Comparison of ENCODE assay signal across 20 cellular contexts in genomic region chr22:29706493-29706892, GRCh38. TPM values are rescaled to one million over a fixed set of nuclear protein-coding genes. Genes with fewer than 3 reads are reported as not detected.
A peak's percentile ranks its signal among the peaks of the same experiment; 100 is the strongest.
DNase-seq lines count a peak whose midpoint lies in the region; ATAC-seq and TF ChIP-seq lines count a peak whose summit lies in the region.
"Had no signal": no experiment of that assay in that cellular context is flagged by ENCODE, and none has a peak within 500 bp of the region (broad histone marks: within the 10 kb centered on the region; RNA-seq: fewer than 3 reads in every experiment).

No MANE protein-coding gene starts in this region.

- H3K4ac ChIP-seq in mesendoderm (ENCODE audit: low read depth, low read length): no peak overlapping the region

- no CpG with 5 or more reads among the region's 9 CpGs for WGBS in mesendoderm (ENCODE audit: extremely low coverage, insufficient coverage, low lambda C conversion rate)

- CTCF ChIA-PET in HEK293 (lab: Yijun Ruan, JAX): interaction anchor here (0.7 kb wide), 1 partner anchor 57 kb away, joined by 3 read pairs; no protein-coding TSS in a partner anchor

- H3K27ac Mint-ChIP-seq in activated naive CD8-positive, alpha-beta T cell treated with anti-CD3 and anti-CD28 coated beads, Interleukin-2, amount 50 U/mL, for 24 hours: no peak overlapping the region
- H3K27ac Mint-ChIP-seq: activated B cell treated with CpG ODN at 0.5 μM for 24 hours, memory B cell had no signal

- H3K4me1 ChIP-seq in HEK293 (ENCODE audit: control insufficient read depth, insufficient read depth, low read length) (peaks cover 18% of the 10 kb centered on the region), mesendoderm (ENCODE audit: control insufficient read depth, low read depth, low read length) (peaks cover 4% of the 10 kb centered on the region), MM.1S (ENCODE audit: low read length) (no peaks in the 10 kb centered on the region)
- H3K4me1 ChIP-seq: breast epithelium had no signal

- DNase-seq in NCI-H2227 (lab: John Stamatoyannopoulos, UW; ENCODE audit: unreplicated experiment) (peak; percentile 6), NCI-H2227 treated with DMSO at 0.1 percent for 48 hours (lab: John Stamatoyannopoulos, UW) (no peak), SK-N-DZ (ENCODE audit: low spot score) (peak; percentile 50), mesendoderm (peak; percentile 41), MM.1S (no peak), NAMALWA (ENCODE audit: low spot score) (no peak)
- no peak for DNase-seq in activated naive CD8-positive, alpha-beta T cell treated with anti-CD3 and anti-CD28 coated beads, Interleukin-2, amount 50 U/mL, for 24 hours
- DNase-seq: activated B cell treated with CpG ODN at 0.5 μM for 24 hours; activated CD4-positive, alpha-beta T cell treated with anti-CD3 and anti-CD28 coated beads, Interleukin-2, amount 50 U/mL, for 48 hours; activated CD8-positive, alpha-beta memory T cell treated with anti-CD3 and anti-CD28 coated beads, Interleukin-2, amount 50 U/mL, for 48 hours; activated gamma-delta T cell; DMS153; NCI-H1105; spleen; stimulated activated CD4-positive, alpha-beta T cell treated with anti-CD3 and anti-CD28 coated beads, Interleukin-4, amount 100 ng/mL, for 1 hour; stimulated activated naive CD4-positive, alpha-beta T cell had no signal

- H3K9ac ChIP-seq in mesendoderm (ENCODE audit: low read length) (no peak overlapping the region), MM.1S (ENCODE audit: low read length) (no peak overlapping the region)

- H3F3A ChIP-seq in MM.1S (ENCODE audit: insufficient read depth, low read length): no peaks in the 10 kb centered on the region

- H4K20me1 ChIP-seq in MM.1S (ENCODE audit: insufficient read depth, low read length): no peaks in the 10 kb centered on the region

- H3K79me1 ChIP-seq in mesendoderm (ENCODE audit: low read length): no peaks in the 10 kb centered on the region

- H3K4me3 ChIP-seq in HEK293 (ENCODE audit: low read depth, low read length) (no peak overlapping the region), mesendoderm (ENCODE audit: low read length) (no peak overlapping the region), MM.1S (ENCODE audit: low read length) (no peak overlapping the region)
- H3K4me3 ChIP-seq: breast epithelium, spleen, thoracic aorta had no signal

- no peak overlapping the region for H2BK120ac ChIP-seq in mesendoderm (ENCODE audit: low read depth, low read length)

- no peak overlapping the region for H3K4me2 ChIP-seq in mesendoderm (ENCODE audit: low read length)
- H3K4me2 ChIP-seq in MM.1S (ENCODE audit: low read depth, low read length): no peak overlapping the region

- TF ChIP-seq CTCF in HEK293 (tag by site-specific recombination; IDR thresholded peaks at IDR 0.05) (no peak), MM.1S (IDR thresholded peaks at IDR 0.05; ENCODE audit: low read length) (no peak)

- no peaks in the 10 kb centered on the region for H3K36me3 Mint-ChIP-seq in activated naive CD8-positive, alpha-beta T cell treated with anti-CD3 and anti-CD28 coated beads, Interleukin-2, amount 50 U/mL, for 24 hours (ENCODE audit: low read depth)
- H3K36me3 Mint-ChIP-seq: memory B cell had no signal

- H3K36me3 ChIP-seq in HEK293 (ENCODE audit: control insufficient read depth in 2 of 2, insufficient read depth in 1 of 2, low read length in 2 of 2) (no peaks in the 10 kb centered on the region), mesendoderm (ENCODE audit: control insufficient read depth, insufficient read depth, low read length) (no peaks in the 10 kb centered on the region), MM.1S (replicated peaks; ENCODE audit: insufficient read depth, low read length) (no peaks in the 10 kb centered on the region)
- H3K36me3 ChIP-seq: breast epithelium, spleen, thoracic aorta had no signal

- H3K27me3 ChIP-seq in mesendoderm (ENCODE audit: insufficient read depth, low read length, poor library complexity) (peaks cover 2% of the 10 kb centered on the region), MM.1S (replicated peaks; ENCODE audit: insufficient read depth, low read length) (no peaks in the 10 kb centered on the region)

- H3K9me3 ChIP-seq in HEK293 (ENCODE audit: control insufficient read depth, insufficient read depth, low read depth, low read length) (no peaks in the 10 kb centered on the region), MM.1S (replicated peaks; ENCODE audit: insufficient read depth, low read length) (no peaks in the 10 kb centered on the region)
- H3K9me3 ChIP-seq: breast epithelium, spleen, thoracic aorta had no signal

- peaks cover 2% of the 10 kb centered on the region for H3K4me1 Mint-ChIP-seq in activated naive CD8-positive, alpha-beta T cell treated with anti-CD3 and anti-CD28 coated beads, Interleukin-2, amount 50 U/mL, for 24 hours

- H3K79me2 ChIP-seq in mesendoderm (ENCODE audit: control insufficient read depth, insufficient read depth, low read length): no peaks in the 10 kb centered on the region
- no peaks in the 10 kb centered on the region for H3K79me2 ChIP-seq in MM.1S (ENCODE audit: low read length)

- H4K5ac ChIP-seq in mesendoderm (ENCODE audit: low read length): no peak overlapping the region

- H3K23ac ChIP-seq in mesendoderm (ENCODE audit: low read length): no peak overlapping the region

- no peak overlapping the region for H2BK5ac ChIP-seq in mesendoderm (ENCODE audit: low read length)

- H3K27ac ChIP-seq in HEK293 (ENCODE audit: extremely low read depth, low read depth, low read length) (no peak overlapping the region), mesendoderm (ENCODE audit: low read depth, low read length) (no peak overlapping the region), MM.1S (ENCODE audit: low read length) (no peak overlapping the region)
- H3K27ac ChIP-seq: breast epithelium, spleen, thoracic aorta had no signal

- no peak overlapping the region for H4K8ac ChIP-seq in mesendoderm (ENCODE audit: low read depth, low read length)

- H3K9me3 Mint-ChIP-seq in activated naive CD8-positive, alpha-beta T cell treated with anti-CD3 and anti-CD28 coated beads, Interleukin-2, amount 50 U/mL, for 24 hours: no peaks in the 10 kb centered on the region
- H3K9me3 Mint-ChIP-seq: activated B cell treated with CpG ODN at 0.5 μM for 24 hours, memory B cell had no signal

- H3K27me3 Mint-ChIP-seq in activated naive CD8-positive, alpha-beta T cell treated with anti-CD3 and anti-CD28 coated beads, Interleukin-2, amount 50 U/mL, for 24 hours: peaks cover 6% of the 10 kb centered on the region

- no peak overlapping the region for H2BK15ac ChIP-seq in mesendoderm (replicated peaks; ENCODE audit: low read depth)

- H3K18ac ChIP-seq in mesendoderm (ENCODE audit: low read length): no peak overlapping the region

- POLR2A ChIA-PET in HEK293 (lab: Yijun Ruan, JAX): no interaction called here

- no peaks in the 10 kb centered on the region for H3K9me2 ChIP-seq in MM.1S (replicated peaks; ENCODE audit: insufficient read depth, low read length)

- H3K56ac ChIP-seq in mesendoderm (ENCODE audit: low read length): no peak overlapping the region

- H2AK5ac ChIP-seq in mesendoderm (ENCODE audit: low read length): no peak overlapping the region

- ATAC-seq in activated naive CD8-positive, alpha-beta T cell treated with anti-CD3 and anti-CD28 coated beads, Interleukin-2, amount 50 U/mL, for 24 hours: no peak

- no peak overlapping the region for H3K4me3 Mint-ChIP-seq in activated naive CD8-positive, alpha-beta T cell treated with anti-CD3 and anti-CD28 coated beads, Interleukin-2, amount 50 U/mL, for 24 hours
- H3K4me3 Mint-ChIP-seq: activated B cell treated with CpG ODN at 0.5 μM for 24 hours, memory B cell had no signal

- no peak overlapping the region for H2AFZ ChIP-seq in MM.1S (ENCODE audit: low read length)

TF ChIP-seq in HEK293, 187 proteins besides CTCF, POLR2A, EP300 and RAD21 (continues in another document):
- TF ChIP-seq ZNF202 (tag by site-specific recombination; IDR thresholded peaks at IDR 0.05; ENCODE audit: borderline replicate concordance): no peak
- TF ChIP-seq ZNF211 (tag by site-specific recombination; IDR thresholded peaks at IDR 0.05; ENCODE audit: low read depth): no peak
- TF ChIP-seq ZNF843 (tag by site-specific recombination; IDR thresholded peaks at IDR 0.05): no peak
- peak; percentile 68; the same call in 1 of the 2 replicates for TF ChIP-seq EGR2 (tag by site-specific recombination; IDR thresholded peaks at IDR 0.05; ENCODE audit: low read depth)
- TF ChIP-seq SP2 (tag by site-specific recombination; IDR thresholded peaks at IDR 0.05): peak; percentile 49
- TF ChIP-seq, protein P1, sequence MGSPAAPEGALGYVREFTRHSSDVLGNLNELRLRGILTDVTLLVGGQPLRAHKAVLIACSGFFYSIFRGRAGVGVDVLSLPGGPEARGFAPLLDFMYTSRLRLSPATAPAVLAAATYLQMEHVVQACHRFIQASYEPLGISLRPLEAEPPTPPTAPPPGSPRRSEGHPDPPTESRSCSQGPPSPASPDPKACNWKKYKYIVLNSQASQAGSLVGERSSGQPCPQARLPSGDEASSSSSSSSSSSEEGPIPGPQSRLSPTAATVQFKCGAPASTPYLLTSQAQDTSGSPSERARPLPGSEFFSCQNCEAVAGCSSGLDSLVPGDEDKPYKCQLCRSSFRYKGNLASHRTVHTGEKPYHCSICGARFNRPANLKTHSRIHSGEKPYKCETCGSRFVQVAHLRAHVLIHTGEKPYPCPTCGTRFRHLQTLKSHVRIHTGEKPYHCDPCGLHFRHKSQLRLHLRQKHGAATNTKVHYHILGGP (tag by site-specific recombination; IDR thresholded peaks at IDR 0.05): no peak

RNA-seq across cellular contexts. Expression of gene CABP7, which starts 13.3 kb away (rescaled TPM):
- polyA plus RNA-seq in SK-N-DZ (2014; cell fraction: cytosol; rRNA removed): 0.07 and 0.29 TPM in 2 replicates
- 0.03 and 0.05 TPM in 2 replicates for polyA plus RNA-seq in SK-N-DZ (2014; cell fraction: nucleus; rRNA removed)
- polyA plus RNA-seq in mesendoderm (2013, experiment 1 of 2): 0.03 TPM
- polyA plus RNA-seq in mesendoderm (2013, experiment 2 of 2): 0.01 TPM

Comparison
In these comparisons a context has a peak if more than half of its experiments do, and no peak if none do; other contexts are left out.
1. DNase-seq: peak in NCI-H2227 (single experiment), SK-N-DZ (single experiment) and mesendoderm (single experiment); none in NCI-H2227 treated with DMSO at 0.1 percent for 48 hours (single experiment), MM.1S (single experiment), NAMALWA (single experiment) and activated naive CD8-positive, alpha-beta T cell treated with anti-CD3 and anti-CD28 coated beads, Interleukin-2, amount 50 U/mL, for 24 hours (single experiment).